In genomic region chr6:47310131-47310480, GRCh38 we compare ENCODE assay signal across 8 cellular contexts. TPM values are rescaled to one million over a fixed set of nuclear protein-coding genes. Genes with fewer than 3 reads are reported as not detected.
DNase-seq lines count a peak whose midpoint lies in the region; ATAC-seq and TF ChIP-seq lines count a peak whose summit lies in the region.

No MANE protein-coding gene starts in this region.

- WGBS in gastroesophageal sphincter (ENCODE audit: low coverage in 1 of 2), 2 donors, result 0 to 5% methylated on average over 5 to 7 of the region's 7 CpGs
- 9% methylated on average over 7 of the region's 7 CpGs for WGBS in thymus

- H3K4me3 ChIP-seq in PC-9, result peak overlapping the region; percentile 91; the same call in 1 of the 2 replicates
- peak overlapping the region in 1 of 2 donors; percentile 90 for H3K4me3 ChIP-seq in gastroesophageal sphincter
- peak overlapping the region; percentile 94 for H3K4me3 ChIP-seq in thymus (ENCODE audit: low read length)

- H3K9me2 ChIP-seq in PC-9 (ENCODE audit: insufficient read depth), result no peaks in the 10 kb centered on the region

- peak overlapping the region; percentile 86 for H2AFZ ChIP-seq in PC-9

- H3K27me3 Mint-ChIP-seq in activated naive CD4-positive, alpha-beta T cell treated with anti-CD3 and anti-CD28 coated beads, Interleukin-2, amount 10 ng/mL, durations not matched to agents 7 days and 5 days, result peaks cover 53% of the 10 kb centered on the region

- H3K4me1 Mint-ChIP-seq in activated naive CD4-positive, alpha-beta T cell treated with anti-CD3 and anti-CD28 coated beads, Interleukin-2, amount 10 ng/mL, durations not matched to agents 7 days and 5 days, result peaks cover 11% of the 10 kb centered on the region

- H3F3A ChIP-seq in PC-9 (ENCODE audit: insufficient read depth, low read depth), result peaks cover 12% of the 10 kb centered on the region; the same call in 1 of the 2 replicates

- H3K27me3 ChIP-seq in PC-9 (ENCODE audit: insufficient read depth, low read depth) (no peaks in the 10 kb centered on the region), gastroesophageal sphincter (no peaks in the 10 kb centered on the region), thymus (ENCODE audit: control insufficient read depth, insufficient read depth) (no peaks in the 10 kb centered on the region)

- POLR2A ChIA-PET in PC-9 (lab: Charles Lee; ENCODE audit: unreplicated experiment), result interaction anchor here (0.6 to 1.4 kb wide), 4 partner anchors 19 to 1895 kb away, joined by 4 to 9 read pairs (median 6); partner anchors contain the start of gene ADGRF1

- no peaks in the 10 kb centered on the region for H3K9me3 Mint-ChIP-seq in activated naive CD4-positive, alpha-beta T cell treated with anti-CD3 and anti-CD28 coated beads, Interleukin-2, amount 10 ng/mL, durations not matched to agents 7 days and 5 days

- TF ChIP-seq POLR2A in gastroesophageal sphincter (IDR thresholded peaks at IDR 0.05), result no peak

- TF ChIP-seq EP300 in gastroesophageal sphincter (IDR thresholded peaks at IDR 0.05), result no peak

- no peak overlapping the region for H3K27ac Mint-ChIP-seq in activated naive CD4-positive, alpha-beta T cell treated with anti-CD3 and anti-CD28 coated beads, Interleukin-2, amount 10 ng/mL, durations not matched to agents 7 days and 5 days

- H3K36me3 Mint-ChIP-seq in activated naive CD4-positive, alpha-beta T cell treated with anti-CD3 and anti-CD28 coated beads, Interleukin-2, amount 10 ng/mL, durations not matched to agents 7 days and 5 days, result no peaks in the 10 kb centered on the region

- peaks cover 37% of the 10 kb centered on the region for H4K20me1 ChIP-seq in PC-9 (ENCODE audit: insufficient read depth)

- peaks cover 26% of the 10 kb centered on the region for H3K4me1 ChIP-seq in PC-9 (replicated peaks; ENCODE audit: insufficient read depth)
- peaks cover 0 to 39% (median 0%) of the 10 kb centered on the region in 3 donors for H3K4me1 ChIP-seq in gastroesophageal sphincter
- peaks cover 24% of the 10 kb centered on the region for H3K4me1 ChIP-seq in thymus (ENCODE audit: control insufficient read depth, insufficient read depth, low read length)

- peaks cover 7% of the 10 kb centered on the region; the same call in 1 of the 2 replicates for H3K9me3 ChIP-seq in PC-9 (ENCODE audit: insufficient read depth, low read depth)
- no peaks in the 10 kb centered on the region for H3K9me3 ChIP-seq in gastroesophageal sphincter
- no peaks in the 10 kb centered on the region for H3K9me3 ChIP-seq in thymus (ENCODE audit: control insufficient read depth)

- ATAC-seq in gastroesophageal sphincter, result no peak
- no peak for ATAC-seq in GM21737 (IDR thresholded peaks at IDR 0.05; ENCODE audit: unreplicated experiment)

- H3K79me2 ChIP-seq in PC-9 (ENCODE audit: low read depth), result peaks cover 55% of the 10 kb centered on the region

- intact Hi-C loops in PC-9 (cut with micrococcal nuclease; ENCODE audit: unreplicated experiment), result loop anchor here (1.0 to 10.0 kb wide), 6 partner anchors 142 to 595 kb away; no protein-coding TSS in a partner anchor

- CTCF ChIA-PET in activated naive CD4-positive, alpha-beta T cell treated with anti-CD3 and anti-CD28 coated beads, Interleukin-2, amount 10 ng/mL, durations not matched to agents 7 days and 5 days (lab: Charles Lee), result interaction anchor here (0.9 to 4.4 kb wide), 3 partner anchors 9 to 214 kb away, joined by 3 to 57 read pairs (median 4); no protein-coding TSS in a partner anchor
- CTCF ChIA-PET in PC-9 (lab: Charles Lee), result interaction anchor here (0.6 kb wide), 1 partner anchor 295 kb away, joined by 3 read pairs; no protein-coding TSS in a partner anchor

- no TSS peak for BruUV-seq in PC-9 (replicated peaks; lab: Mats Ljungman, UMichigan)

- H3K4me3 Mint-ChIP-seq in activated naive CD4-positive, alpha-beta T cell treated with anti-CD3 and anti-CD28 coated beads, Interleukin-2, amount 10 ng/mL, durations not matched to agents 7 days and 5 days, result peak overlapping the region; percentile 67

- H3K4me2 ChIP-seq in PC-9, result peak overlapping the region; percentile 87

- no peak for DNase-seq in activated naive CD4-positive, alpha-beta T cell treated with anti-CD3 and anti-CD28 coated beads, Interleukin-2, amount 10 ng/mL, durations not matched to agents 7 days and 5 days
- DNase-seq in activated naive CD4-positive, alpha-beta T cell (lab: John Stamatoyannopoulos, UW), result no peak
- DNase-seq in PC-9 (no peak), NCI-H2227 (lab: John Stamatoyannopoulos, UW; ENCODE audit: unreplicated experiment) (no peak), CD1c-positive myeloid dendritic cell (ENCODE audit: extremely low spot score) (no peak)

- TF ChIP-seq CTCF in PC-9 (conservative IDR thresholded peaks at IDR 0.05) (no peak), gastroesophageal sphincter (IDR thresholded peaks at IDR 0.05) (no peak)

- peak overlapping the region; percentile 90 for H3K27ac ChIP-seq in PC-9
- H3K27ac ChIP-seq in gastroesophageal sphincter, result peak overlapping the region in 3 of 4 donors; percentile 81 to 90 (median 88)
- no peak overlapping the region for H3K27ac ChIP-seq in thymus (ENCODE audit: low read depth)

- H3K36me3 ChIP-seq in PC-9 (ENCODE audit: low read depth), result peaks cover 35% of the 10 kb centered on the region
- no peaks in the 10 kb centered on the region for H3K36me3 ChIP-seq in gastroesophageal sphincter
- no peaks in the 10 kb centered on the region for H3K36me3 ChIP-seq in thymus (ENCODE audit: control insufficient read depth, insufficient read depth)

RNA-seq across cellular contexts. Expression of gene TNFRSF21, which starts 0.4 kb away (rescaled TPM):
- 172 and 219 TPM in 2 replicates for total RNA-seq in PC-9 (2021)
- total RNA-seq in gastroesophageal sphincter, result 10 to 100 TPM; 14.3 to 63.8 (median 27.9) TPM
- 30.2 TPM for polyA plus RNA-seq in thymus
